23 cellular contexts compared by ENCODE assay signal in genomic region chr2:129369437-129369836, GRCh38.
DNase-seq lines count a peak whose midpoint lies in the region; ATAC-seq, FAIRE-seq and TF ChIP-seq lines count a peak whose summit lies in the region.
"Had no signal": no experiment of that assay in that cellular context is flagged by ENCODE, and none has a peak within 500 bp of the region (broad histone marks: within the 10 kb centered on the region; RNA-seq: fewer than 3 reads in every experiment).

No MANE protein-coding gene starts in this region.

- H3K9ac ChIP-seq in HepG2 (ENCODE audit: insufficient read depth, low read depth, low read length), result no peak overlapping the region

- FAIRE-seq in HepG2 (lab: Jason Lieb, UNC), result no peak
- FAIRE-seq: A549, endothelial cell of umbilical vein, H1 had no signal

- H4K20me1 ChIP-seq in HepG2 (ENCODE audit: insufficient read depth, low read length), result no peaks in the 10 kb centered on the region

- H3K79me2 ChIP-seq in HepG2 (ENCODE audit: insufficient read depth, low read length), result no peaks in the 10 kb centered on the region

- H3K27ac ChIP-seq in brain microvascular endothelial cell, result no peak overlapping the region
- H3K27ac ChIP-seq in HepG2 (ENCODE audit: extremely low read length, insufficient read depth, low read length), result no peak overlapping the region
- H3K27ac ChIP-seq: A549, neutrophil, upper lobe of left lung had no signal

- no peaks in the 10 kb centered on the region for H3K9me3 ChIP-seq in HepG2 (ENCODE audit: low read length)
- H3K9me3 ChIP-seq: A549, neutrophil, upper lobe of left lung had no signal

- no peaks in the 10 kb centered on the region for H3K4me1 ChIP-seq in HepG2 (ENCODE audit: insufficient read depth, low read length)
- H3K4me1 ChIP-seq: A549, upper lobe of left lung had no signal

- CTCF ChIA-PET in HepG2 (lab: Yijun Ruan, JAX; ENCODE audit: low intra/inter-chr PET ratio, low total read pairs), result no interaction called here

- ATAC-seq in GM19372 (IDR thresholded peaks at IDR 0.05; ENCODE audit: low read depth, unreplicated experiment), result peak; percentile 57
- ATAC-seq in HG02763 (IDR thresholded peaks at IDR 0.05; ENCODE audit: unreplicated experiment), result peak; percentile 67
- ATAC-seq in HG03457 (IDR thresholded peaks at IDR 0.05; ENCODE audit: unreplicated experiment), result peak; percentile 63
- no peak for ATAC-seq in HepG2
- ATAC-seq: A549 had no signal

- POLR2A ChIA-PET in HepG2 (lab: Yijun Ruan, JAX), result no interaction called here

- TF ChIP-seq POLR2A in HepG2 (IDR thresholded peaks at IDR 0.05; ENCODE audit: insufficient read depth in 1 of 2, low read depth in 2 of 2, low read length in 2 of 2), result no peak

- TF ChIP-seq CTCF in GM12865 (IDR thresholded peaks at IDR 0.05; ENCODE audit: insufficient read depth, low read depth, low read length, missing control alignments), result no peak
- no peak for TF ChIP-seq CTCF in brain microvascular endothelial cell (IDR thresholded peaks at IDR 0.05; ENCODE audit: low read depth, low read length, missing control alignments)
- no peak for TF ChIP-seq CTCF in HepG2 (CRISPR knock-in tag; IDR thresholded peaks at IDR 0.05)

- no peak for TF ChIP-seq RAD21 in HepG2 (CRISPR knock-in tag; IDR thresholded peaks at IDR 0.05)

- H2AFZ ChIP-seq in HepG2 (ENCODE audit: low read length), result no peak overlapping the region

- intact Hi-C loops in HepG2 (cut with micrococcal nuclease; ENCODE audit: unreplicated experiment), result no loop called here

- DNase-seq in GM12865 (ENCODE audit: low read depth), result peak; percentile 58
- no peak for DNase-seq in T-helper 9 cell
- no peak for DNase-seq in brain microvascular endothelial cell
- DNase-seq in HepG2 (ENCODE audit: low spot score), result no peak
- DNase-seq in G401 (ENCODE audit: low spot score), result no peak
- DNase-seq: activated naive CD4-positive, alpha-beta T cell treated with anti-CD3 and anti-CD28 coated beads, Interleukin-2, amount 50 U/mL, for 16 hours; activated T-cell treated with anti-CD3 and anti-CD28 coated beads, Interleukin-2, amount 50 U/mL, for 48 hours; anterior cingulate cortex; DMS53; glutamatergic neuron; KBM-7; NCI-H1092; NCI-H1930; NCI-H226; SIG-M5; upper lobe of left lung had no signal

- no TSS peak for BruUV-seq in HepG2 (replicated peaks; lab: Mats Ljungman, UMichigan)

- H3K36me3 ChIP-seq in brain microvascular endothelial cell (replicated peaks) (no peaks in the 10 kb centered on the region), HepG2 (replicated peaks in 1 of 2; ENCODE audit: control insufficient read depth in 1 of 2, insufficient read depth in 2 of 2, low read length in 2 of 2) (no peaks in the 10 kb centered on the region)
- H3K36me3 ChIP-seq: neutrophil, upper lobe of left lung had no signal

- in situ Hi-C loops in brain microvascular endothelial cell (cut with HindIII; ENCODE audit: low pct_ligation_motif_present, low sequenced_read_pairs), result no loop called here
- in situ Hi-C loops in HepG2 (cut with HindIII; ENCODE audit: extremely low pct_ligation_motif_present, low pct_unique_long_range_greater_than_20kb), result no loop called here
- in situ Hi-C loops in G401 (cut with HindIII; ENCODE audit: low sequenced_read_pairs), result no loop called here

- no peak overlapping the region for H3K4me3 ChIP-seq in GM12865 (ENCODE audit: low read depth, low read length)
- H3K4me3 ChIP-seq in brain microvascular endothelial cell (ENCODE audit: low read depth, low read length), result no peak overlapping the region
- no peak overlapping the region for H3K4me3 ChIP-seq in HepG2 (replicated peaks in 1 of 3; ENCODE audit: insufficient read depth in 1 of 3, low read depth in 2 of 3, low read length in 3 of 3)
- H3K4me3 ChIP-seq: A549, upper lobe of left lung had no signal

- H3K27me3 ChIP-seq in brain microvascular endothelial cell (replicated peaks), result no peaks in the 10 kb centered on the region
- peaks cover 0 to 19% of the 10 kb centered on the region in 2 experiments; a peak in 1 of 5 replicates for H3K27me3 ChIP-seq in HepG2 (ENCODE audit: control insufficient read depth in 1 of 2, insufficient read depth in 2 of 2, low read length in 2 of 2)
- H3K27me3 ChIP-seq: neutrophil, upper lobe of left lung had no signal

- no peak overlapping the region for H3K4me2 ChIP-seq in HepG2 (ENCODE audit: low read depth, low read length)
- H3K4me2 ChIP-seq: A549 had no signal

- WGBS in HepG2 (ENCODE audit: low lambda C conversion rate), result 0% methylated on average over 2 of the region's 2 CpGs

- TF ChIP-seq EP300 in HepG2 (IDR thresholded peaks at IDR 0.05; ENCODE audit: low read depth in 2 of 2, low read length in 2 of 2) (no peak), HepG2 (CRISPR knock-in tag; IDR thresholded peaks at IDR 0.05; ENCODE audit: borderline replicate concordance) (no peak)

TF ChIP-seq in HepG2, 621 proteins besides CTCF, POLR2A, EP300 and RAD21:
- TF ChIP-seq SUZ12 (IDR thresholded peaks at IDR 0.05; ENCODE audit: low read depth, low read length) (no peak), ZNF589 (CRISPR knock-in tag; conservative IDR thresholded peaks at IDR 0.05) (no peak), NFIB (CRISPR knock-in tag; IDR thresholded peaks at IDR 0.05; ENCODE audit: borderline replicate concordance) (no peak), HNF4A (CRISPR knock-in tag; IDR thresholded peaks at IDR 0.05) (no peak), ARNTL (CRISPR knock-in tag; IDR thresholded peaks at IDR 0.05) (no peak), CCAR2 (optimal IDR thresholded peaks at IDR 0.05; ENCODE audit: low read depth, low read length) (no peak), ZNF10 (CRISPR knock-in tag; IDR thresholded peaks at IDR 0.05; ENCODE audit: borderline replicate concordance, low read depth) (no peak), ZNF143 (CRISPR knock-in tag; IDR thresholded peaks at IDR 0.05) (no peak), TEAD2 (CRISPR knock-in tag; IDR thresholded peaks at IDR 0.05) (no peak), SNAPC2 (CRISPR knock-in tag; IDR thresholded peaks at IDR 0.05) (no peak), PRDM10 (CRISPR knock-in tag; IDR thresholded peaks at IDR 0.05; ENCODE audit: low read depth) (no peak), TP53 (CRISPR knock-in tag; conservative IDR thresholded peaks at IDR 0.05) (no peak), SRSF9 (IDR thresholded peaks at IDR 0.05; ENCODE audit: borderline replicate concordance, insufficient read depth, low read depth, low read length, poor library complexity, severe bottlenecking) (no peak), REL (CRISPR knock-in tag; conservative IDR thresholded peaks at IDR 0.05) (no peak), HBP1 (CRISPR knock-in tag; IDR thresholded peaks at IDR 0.05; ENCODE audit: low read depth) (no peak), ZUFSP (CRISPR knock-in tag; IDR thresholded peaks at IDR 0.05; ENCODE audit: borderline replicate concordance) (no peak), GTF3A (CRISPR knock-in tag; conservative IDR thresholded peaks at IDR 0.05) (no peak)
